In genomic region chr10:119080521-119081259, GRCh38 we compare ENCODE assay signal across 8 cellular contexts.
DNase-seq lines count a peak whose midpoint lies in the region; ATAC-seq and TF ChIP-seq lines count a peak whose summit lies in the region.

A gene with protein sequence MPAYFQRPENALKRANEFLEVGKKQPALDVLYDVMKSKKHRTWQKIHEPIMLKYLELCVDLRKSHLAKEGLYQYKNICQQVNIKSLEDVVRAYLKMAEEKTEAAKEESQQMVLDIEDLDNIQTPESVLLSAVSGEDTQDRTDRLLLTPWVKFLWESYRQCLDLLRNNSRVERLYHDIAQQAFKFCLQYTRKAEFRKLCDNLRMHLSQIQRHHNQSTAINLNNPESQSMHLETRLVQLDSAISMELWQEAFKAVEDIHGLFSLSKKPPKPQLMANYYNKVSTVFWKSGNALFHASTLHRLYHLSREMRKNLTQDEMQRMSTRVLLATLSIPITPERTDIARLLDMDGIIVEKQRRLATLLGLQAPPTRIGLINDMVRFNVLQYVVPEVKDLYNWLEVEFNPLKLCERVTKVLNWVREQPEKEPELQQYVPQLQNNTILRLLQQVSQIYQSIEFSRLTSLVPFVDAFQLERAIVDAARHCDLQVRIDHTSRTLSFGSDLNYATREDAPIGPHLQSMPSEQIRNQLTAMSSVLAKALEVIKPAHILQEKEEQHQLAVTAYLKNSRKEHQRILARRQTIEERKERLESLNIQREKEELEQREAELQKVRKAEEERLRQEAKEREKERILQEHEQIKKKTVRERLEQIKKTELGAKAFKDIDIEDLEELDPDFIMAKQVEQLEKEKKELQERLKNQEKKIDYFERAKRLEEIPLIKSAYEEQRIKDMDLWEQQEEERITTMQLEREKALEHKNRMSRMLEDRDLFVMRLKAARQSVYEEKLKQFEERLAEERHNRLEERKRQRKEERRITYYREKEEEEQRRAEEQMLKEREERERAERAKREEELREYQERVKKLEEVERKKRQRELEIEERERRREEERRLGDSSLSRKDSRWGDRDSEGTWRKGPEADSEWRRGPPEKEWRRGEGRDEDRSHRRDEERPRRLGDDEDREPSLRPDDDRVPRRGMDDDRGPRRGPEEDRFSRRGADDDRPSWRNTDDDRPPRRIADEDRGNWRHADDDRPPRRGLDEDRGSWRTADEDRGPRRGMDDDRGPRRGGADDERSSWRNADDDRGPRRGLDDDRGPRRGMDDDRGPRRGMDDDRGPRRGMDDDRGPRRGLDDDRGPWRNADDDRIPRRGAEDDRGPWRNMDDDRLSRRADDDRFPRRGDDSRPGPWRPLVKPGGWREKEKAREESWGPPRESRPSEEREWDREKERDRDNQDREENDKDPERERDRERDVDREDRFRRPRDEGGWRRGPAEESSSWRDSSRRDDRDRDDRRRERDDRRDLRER (N-terminal part only) (minus strand): TSS chr10:119080817. CDS start chr10:119080676, 141 bp downstream.

- H3K4me1 Mint-ChIP-seq in nephron progenitor cell, result peaks cover 34% of the 10 kb centered on the region
- H3K4me1 Mint-ChIP-seq in stimulated activated naive CD8-positive, alpha-beta T cell treated with anti-CD3 and anti-CD28 coated beads, Interleukin-15, Interleukin-2, amounts not matched to agents 100 ng/mL and 50 ng/mL, for 24 hours (ENCODE audit: low read depth), result peaks cover 50% of the 10 kb centered on the region

- peaks cover 40% of the 10 kb centered on the region for H3K36me3 ChIP-seq in KOPT-K1 (ENCODE audit: insufficient read depth, low read length)

- peak within 1 kb of the TSS; percentile 100 for H3K27ac Mint-ChIP-seq in nephron progenitor cell
- H3K27ac Mint-ChIP-seq in stimulated activated naive CD8-positive, alpha-beta T cell treated with anti-CD3 and anti-CD28 coated beads, Interleukin-15, Interleukin-2, amounts not matched to agents 100 ng/mL and 50 ng/mL, for 24 hours, result peak within 1 kb of the TSS; percentile 98

- peak; percentile 77 for ATAC-seq in GM21786 (IDR thresholded peaks at IDR 0.05; ENCODE audit: unreplicated experiment)

- no peaks in the 10 kb centered on the region for H3K9me3 ChIP-seq in KOPT-K1 (ENCODE audit: insufficient read depth, low read length, poor library complexity, severe bottlenecking)

- DNase-seq in EH (ENCODE audit: low read depth) (peak; percentile 91), SHP77 (lab: John Stamatoyannopoulos, UW) (peak; percentile 81 to 83), fibroblast of the conjunctiva (ENCODE audit: low read depth) (peak; percentile 78), nephron progenitor cell (peak; percentile 94)
- DNase-seq in activated effector memory CD4-positive, alpha-beta T cell treated with anti-CD3 and anti-CD28 coated beads, Interleukin-2, amount 50 U/mL, for 16 hours, result peak; percentile 97

- H3K4me3 Mint-ChIP-seq in nephron progenitor cell, result peak within 1 kb of the TSS; percentile 96
- H3K4me3 Mint-ChIP-seq in stimulated activated naive CD8-positive, alpha-beta T cell treated with anti-CD3 and anti-CD28 coated beads, Interleukin-15, Interleukin-2, amounts not matched to agents 100 ng/mL and 50 ng/mL, for 24 hours, result peak within 1 kb of the TSS; percentile 96

- no peaks in the 10 kb centered on the region for H3K27me3 Mint-ChIP-seq in nephron progenitor cell (ENCODE audit: low read depth, poor library complexity)
- H3K27me3 Mint-ChIP-seq in stimulated activated naive CD8-positive, alpha-beta T cell treated with anti-CD3 and anti-CD28 coated beads, Interleukin-15, Interleukin-2, amounts not matched to agents 100 ng/mL and 50 ng/mL, for 24 hours, result no peaks in the 10 kb centered on the region

- H3K9me3 Mint-ChIP-seq in nephron progenitor cell, result peaks cover 5% of the 10 kb centered on the region
- no peaks in the 10 kb centered on the region for H3K9me3 Mint-ChIP-seq in stimulated activated naive CD8-positive, alpha-beta T cell treated with anti-CD3 and anti-CD28 coated beads, Interleukin-15, Interleukin-2, amounts not matched to agents 100 ng/mL and 50 ng/mL, for 24 hours

- peaks cover 20% of the 10 kb centered on the region for H3K36me3 Mint-ChIP-seq in nephron progenitor cell (ENCODE audit: low read depth)
- H3K36me3 Mint-ChIP-seq in stimulated activated naive CD8-positive, alpha-beta T cell treated with anti-CD3 and anti-CD28 coated beads, Interleukin-15, Interleukin-2, amounts not matched to agents 100 ng/mL and 50 ng/mL, for 24 hours (ENCODE audit: low read depth), result peaks cover 49% of the 10 kb centered on the region

- TF ChIP-seq CTCF in nephron progenitor cell (IDR thresholded peaks at IDR 0.05), result no peak

- peak within 1 kb of the TSS; percentile 97 for H3K27ac ChIP-seq in KOPT-K1 (ENCODE audit: low read depth, low read length, poor library complexity, severe bottlenecking)

Comparison
In these comparisons a context has a peak if more than half of its experiments do, and no peak if none do; other contexts are left out.
1. Peak in every context shown above with its lines: DNase-seq, ATAC-seq and H3K27ac ChIP-seq.